8 cellular contexts compared by ENCODE assay signal in the genomic region with DNA sequence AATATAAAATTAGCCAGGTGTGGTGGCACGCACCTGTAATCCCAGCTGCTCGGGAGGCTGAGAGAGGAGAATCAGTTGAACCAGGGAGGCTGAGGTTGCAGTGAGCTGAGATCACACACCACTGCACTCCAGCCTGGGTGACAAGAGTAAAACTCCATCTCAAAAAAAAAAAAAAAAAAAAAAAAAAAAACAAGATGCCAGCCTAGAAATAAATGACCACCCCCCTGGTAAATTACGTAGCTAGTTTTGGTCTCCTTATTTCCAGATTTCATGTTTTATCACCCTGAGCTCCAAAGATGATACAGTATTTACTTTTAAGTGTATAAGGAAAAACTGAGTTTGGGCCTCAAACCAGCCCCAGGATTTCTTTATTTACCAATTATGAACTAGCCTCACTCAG. TPM values are rescaled to one million over a fixed set of nuclear protein-coding genes. Genes with fewer than 3 reads are reported as not detected.
DNase-seq lines count a peak whose midpoint lies in the region; ATAC-seq and TF ChIP-seq lines count a peak whose summit lies in the region.
"Not testable (repeated sequence)": the region's sequence is repeated elsewhere in the genome, so short reads cannot be mapped to it uniquely, and the experiment has no call there.

No MANE protein-coding gene starts in this region.

- H3K4me3 Mint-ChIP-seq in CD4-positive, alpha-beta T cell: peak overlapping the region; percentile 23
- not testable (repeated sequence) for H3K4me3 Mint-ChIP-seq in T-helper 17 cell
- peak overlapping the region in 1 of 2 donors; percentile 58 for H3K4me3 Mint-ChIP-seq in activated T-cell treated with anti-CD3 and anti-CD28 coated beads, Interleukin-2, amount 50 U/mL, for 72 hours
- peak overlapping the region; percentile 56 for H3K4me3 Mint-ChIP-seq in central memory CD8-positive, alpha-beta T cell
- H3K4me3 Mint-ChIP-seq in natural killer cell: peak overlapping the region; percentile 84
- peak overlapping the region; percentile 51 to 54 for H3K4me3 Mint-ChIP-seq in stimulated activated naive CD8-positive, alpha-beta T cell treated with anti-CD3 and anti-CD28 coated beads, Interleukin-15, amount 100 ng/mL, for 72 hours

- peaks cover 99% of the 10 kb centered on the region for H3K4me1 Mint-ChIP-seq in CD4-positive, alpha-beta T cell (ENCODE audit: low read depth)
- H3K4me1 Mint-ChIP-seq in T-helper 17 cell (peaks cover 61% of the 10 kb centered on the region), natural killer cell (peaks cover 85 to 88% of the 10 kb centered on the region in 2 donors)
- peaks cover 80% of the 10 kb centered on the region for H3K4me1 Mint-ChIP-seq in activated T-cell treated with anti-CD3 and anti-CD28 coated beads, Interleukin-2, amount 50 U/mL, for 72 hours (ENCODE audit: low read depth)
- peaks cover 74% of the 10 kb centered on the region for H3K4me1 Mint-ChIP-seq in central memory CD8-positive, alpha-beta T cell
- peaks cover 100% of the 10 kb centered on the region for H3K4me1 Mint-ChIP-seq in stimulated activated naive CD8-positive, alpha-beta T cell treated with anti-CD3 and anti-CD28 coated beads, Interleukin-15, amount 100 ng/mL, for 72 hours

- not testable (repeated sequence) for H3K27me3 ChIP-seq in CD4-positive, alpha-beta T cell (ENCODE audit: control insufficient read depth, insufficient read depth, low read length)

- peaks cover 16% of the 10 kb centered on the region for H4K20me1 ChIP-seq in OCI-LY7 (ENCODE audit: insufficient read depth, low read length)

- peaks cover 100% of the 10 kb centered on the region for H3K79me2 ChIP-seq in OCI-LY7 (ENCODE audit: insufficient read depth, low read depth, low read length)

- not testable (repeated sequence) for H3K9me2 ChIP-seq in OCI-LY7 (ENCODE audit: insufficient read depth, low read length)

- BruUV-seq in OCI-LY7 (replicated peaks; lab: Mats Ljungman, UMichigan): not testable (repeated sequence)

- not testable (repeated sequence) for TF ChIP-seq CTCF in CD4-positive, alpha-beta T cell (IDR thresholded peaks at IDR 0.05); HEK293 (tag by site-specific recombination; IDR thresholded peaks at IDR 0.05); OCI-LY7 (conservative IDR thresholded peaks at IDR 0.05; ENCODE audit: low read length); natural killer cell (IDR thresholded peaks at IDR 0.05)

- intact Hi-C loops in CD4-positive, alpha-beta T cell (cut with DNase I, micrococcal nuclease): loop anchor here in 1 of 2 experiments (5.0 kb wide), 1 partner anchor 35 kb away; no protein-coding TSS in a partner anchor
- intact Hi-C loops in OCI-LY7 (cut with micrococcal nuclease; ENCODE audit: unreplicated experiment): not testable (repeated sequence)
- intact Hi-C loops in natural killer cell (cut with micrococcal nuclease): loop anchor here (2.0 kb wide), 1 partner anchor 15 kb away; no protein-coding TSS in a partner anchor

- H3K27ac Mint-ChIP-seq in CD4-positive, alpha-beta T cell: peak overlapping the region; percentile 52
- peak overlapping the region; percentile 79 for H3K27ac Mint-ChIP-seq in T-helper 17 cell
- peak overlapping the region; percentile 74 for H3K27ac Mint-ChIP-seq in activated T-cell treated with anti-CD3 and anti-CD28 coated beads, Interleukin-2, amount 50 U/mL, for 72 hours
- H3K27ac Mint-ChIP-seq in central memory CD8-positive, alpha-beta T cell (ENCODE audit: low read depth): peak overlapping the region; percentile 69
- peak overlapping the region; percentile 94 to 95 for H3K27ac Mint-ChIP-seq in natural killer cell
- H3K27ac Mint-ChIP-seq in stimulated activated naive CD8-positive, alpha-beta T cell treated with anti-CD3 and anti-CD28 coated beads, Interleukin-15, amount 100 ng/mL, for 72 hours: peak overlapping the region; percentile 7 to 27

- H3K36me3 ChIP-seq in HEK293 (ENCODE audit: control insufficient read depth in 2 of 2, insufficient read depth in 1 of 2, low read length in 2 of 2): not testable (repeated sequence)
- peaks cover 51% of the 10 kb centered on the region for H3K36me3 ChIP-seq in OCI-LY7 (ENCODE audit: insufficient read depth, low read length)

- H2AFZ ChIP-seq in OCI-LY7 (ENCODE audit: low read length): not testable (repeated sequence)

- not testable (repeated sequence) for DNase-seq in CD4-positive, alpha-beta T cell; OCI-LY7 (ENCODE audit: low spot score); T-helper 17 cell; activated T-cell treated with anti-CD3 and anti-CD28 coated beads, Interleukin-2, amount 50 U/mL, for 72 hours; central memory CD8-positive, alpha-beta T cell (ENCODE audit: low spot score in 2 of 2); natural killer cell; stimulated activated naive CD8-positive, alpha-beta T cell treated with anti-CD3 and anti-CD28 coated beads, Interleukin-15, amount 100 ng/mL, for 72 hours

- not testable (repeated sequence) for ATAC-seq in CD4-positive, alpha-beta T cell (ENCODE audit: poor library complexity); T-helper 17 cell; activated T-cell treated with anti-CD3 and anti-CD28 coated beads, Interleukin-2, amount 50 U/mL, for 72 hours (replicated peaks in 1 of 2); central memory CD8-positive, alpha-beta T cell (replicated peaks; ENCODE audit: extremely low read depth, poor library complexity, severe bottlenecking); natural killer cell; stimulated activated naive CD8-positive, alpha-beta T cell treated with anti-CD3 and anti-CD28 coated beads, Interleukin-15, amount 100 ng/mL, for 72 hours

- not testable (repeated sequence) for H3K9me3 Mint-ChIP-seq in CD4-positive, alpha-beta T cell; activated T-cell treated with anti-CD3 and anti-CD28 coated beads, Interleukin-2, amount 50 U/mL, for 72 hours; central memory CD8-positive, alpha-beta T cell; natural killer cell; stimulated activated naive CD8-positive, alpha-beta T cell treated with anti-CD3 and anti-CD28 coated beads, Interleukin-15, amount 100 ng/mL, for 72 hours

- H3K9me3 ChIP-seq in CD4-positive, alpha-beta T cell (ENCODE audit: control insufficient read depth, low read length); HEK293 (ENCODE audit: control insufficient read depth, insufficient read depth, low read depth, low read length); OCI-LY7 (ENCODE audit: low read length); T-helper 17 cell (ENCODE audit: control insufficient read depth, low read length, poor library complexity, severe bottlenecking): not testable (repeated sequence)

- not testable (repeated sequence) for H3K27me3 Mint-ChIP-seq in CD4-positive, alpha-beta T cell; T-helper 17 cell; activated T-cell treated with anti-CD3 and anti-CD28 coated beads, Interleukin-2, amount 50 U/mL, for 72 hours (ENCODE audit: low read depth); central memory CD8-positive, alpha-beta T cell; natural killer cell (ENCODE audit: low read depth in 2 of 2); stimulated activated naive CD8-positive, alpha-beta T cell treated with anti-CD3 and anti-CD28 coated beads, Interleukin-15, amount 100 ng/mL, for 72 hours

- H3K4me3 ChIP-seq in HEK293 (ENCODE audit: low read depth, low read length): not testable (repeated sequence)
- peak overlapping the region; percentile 38 for H3K4me3 ChIP-seq in OCI-LY7 (ENCODE audit: low read depth, low read length, poor library complexity, severe bottlenecking)

- H3K4me2 ChIP-seq in OCI-LY7 (ENCODE audit: low read length): peak overlapping the region; percentile 67

- H3K27ac ChIP-seq in CD4-positive, alpha-beta T cell (ENCODE audit: low read depth, low read length): peak overlapping the region; percentile 13
- not testable (repeated sequence) for H3K27ac ChIP-seq in HEK293 (ENCODE audit: extremely low read depth, low read depth, low read length)
- H3K27ac ChIP-seq in OCI-LY7 (ENCODE audit: low read depth, low read length, poor library complexity, severe bottlenecking): peak overlapping the region; percentile 62

- H3K36me3 Mint-ChIP-seq in CD4-positive, alpha-beta T cell (ENCODE audit: low read depth): peaks cover 65% of the 10 kb centered on the region
- not testable (repeated sequence) for H3K36me3 Mint-ChIP-seq in T-helper 17 cell (ENCODE audit: low read depth); activated T-cell treated with anti-CD3 and anti-CD28 coated beads, Interleukin-2, amount 50 U/mL, for 72 hours (ENCODE audit: insufficient read depth in 2 of 2); natural killer cell
- peaks cover 27% of the 10 kb centered on the region for H3K36me3 Mint-ChIP-seq in central memory CD8-positive, alpha-beta T cell (ENCODE audit: insufficient read depth)

- CTCF ChIA-PET in CD4-positive, alpha-beta T cell (lab: Charles Lee): interaction anchor here (0.7 to 1.4 kb wide), 2 partner anchors 43 to 78 kb away, joined by 3 to 4 read pairs; no protein-coding TSS in a partner anchor
- CTCF ChIA-PET in HEK293 (lab: Yijun Ruan, JAX): interaction anchor here (0.6 kb wide), 1 partner anchor 9 kb away, joined by 5 read pairs; no protein-coding TSS in a partner anchor
- CTCF ChIA-PET in OCI-LY7 (lab: Charles Lee; ENCODE audit: unreplicated experiment): not testable (repeated sequence)

- POLR2A ChIA-PET in CD4-positive, alpha-beta T cell (lab: Charles Lee); HEK293 (lab: Yijun Ruan, JAX): not testable (repeated sequence)
- POLR2A ChIA-PET in OCI-LY7 (lab: Charles Lee): interaction anchor here (0.6 to 2.1 kb wide), 8 partner anchors 15 to 626 kb away, joined by 3 to 6 read pairs (median 4); no protein-coding TSS in a partner anchor

- peaks cover 13% of the 10 kb centered on the region for H3K4me1 ChIP-seq in HEK293 (ENCODE audit: control insufficient read depth, insufficient read depth, low read length)
- peaks cover 94% of the 10 kb centered on the region for H3K4me1 ChIP-seq in OCI-LY7 (ENCODE audit: insufficient read depth, low read length, poor library complexity, severe bottlenecking)

RNA-seq across cellular contexts. Expression of gene RAP1B, which starts 26.7 kb away (rescaled TPM):
- 100 to 1,000 TPM; 256 to 261 TPM for total RNA-seq in CD4-positive, alpha-beta T cell
- 100 and 101 TPM in 2 replicates for total RNA-seq in OCI-LY7 (2014; rRNA removed; shearing (Covaris generic))
- total RNA-seq in OCI-LY7 (2022): 164 and 166 TPM in 2 replicates
- 100 to 1,000 TPM; 251 to 319 TPM for total RNA-seq in T-helper 17 cell
- total RNA-seq in activated T-cell treated with anti-CD3 and anti-CD28 coated beads, Interleukin-2, amount 50 U/mL, for 72 hours: 100 to 1,000 TPM; 162 to 209 TPM
- total RNA-seq in natural killer cell: 100 to 1,000 TPM; 517 to 664 (median 572) TPM

RNA-seq across cellular contexts. Expression of gene NUP107, which starts 49.3 kb away (rescaled TPM):
- 10 to 100 TPM; 37.2 to 38.7 TPM for total RNA-seq in CD4-positive, alpha-beta T cell
- 106 and 113 TPM in 2 replicates for total RNA-seq in OCI-LY7 (2014; rRNA removed; shearing (Covaris generic))
- total RNA-seq in OCI-LY7 (2022) (122 and 126 TPM in 2 replicates), T-helper 17 cell (10 to 100 TPM; 39.2 to 42.4 TPM), natural killer cell (10 to 100 TPM; 54.9 to 69.2 (median 62.0) TPM)
- total RNA-seq in activated T-cell treated with anti-CD3 and anti-CD28 coated beads, Interleukin-2, amount 50 U/mL, for 72 hours: 100 to 1,000 TPM; 100 to 108 TPM

Comparison
In these comparisons a context has a peak if more than half of its experiments do, and no peak if none do; other contexts are left out.
1. H3K27ac Mint-ChIP-seq: peak in every context shown above with its lines; median percentile 94 in natural killer cell; 79 in T-helper 17 cell; 74 in activated T-cell treated with anti-CD3 and anti-CD28 coated beads, Interleukin-2, amount 50 U/mL, for 72 hours; 69 in central memory CD8-positive, alpha-beta T cell; 52 in CD4-positive, alpha-beta T cell; 17 in stimulated activated naive CD8-positive, alpha-beta T cell treated with anti-CD3 and anti-CD28 coated beads, Interleukin-15, amount 100 ng/mL, for 72 hours.